In the genomic region with DNA sequence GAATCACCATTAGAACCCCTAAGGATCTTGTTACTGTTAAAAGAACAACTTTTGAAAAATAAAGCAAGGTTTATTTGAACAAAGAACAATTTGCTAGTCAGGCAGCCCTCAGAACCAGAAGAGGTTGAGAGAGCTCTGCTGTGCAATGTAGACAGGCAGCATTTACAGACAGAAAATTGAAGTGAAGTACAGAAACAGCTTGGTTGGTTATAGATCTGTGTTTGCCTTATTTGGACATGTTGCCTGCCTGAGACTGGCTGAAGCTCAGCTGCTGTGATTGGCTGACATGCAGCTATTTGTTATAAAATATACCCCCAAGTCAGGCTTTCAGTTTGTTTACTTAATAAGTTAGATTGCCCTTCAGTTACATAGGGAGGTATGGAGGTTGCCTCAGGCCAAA, we compare ENCODE assay signal across 21 cellular contexts. TPM values are rescaled to one million over a fixed set of nuclear protein-coding genes. Genes with fewer than 3 reads are reported as not detected.
A peak's percentile ranks its signal among the peaks of the same experiment; 100 is the strongest.
DNase-seq lines count a peak whose midpoint lies in the region; TF ChIP-seq lines count a peak whose summit lies in the region.
"Had no signal": no experiment of that assay in that cellular context is flagged by ENCODE, and none has a peak within 500 bp of the region (broad histone marks: within the 10 kb centered on the region; RNA-seq: fewer than 3 reads in every experiment).

No MANE protein-coding gene starts in this region.

- H3K36me3 Mint-ChIP-seq in mesothelial cell of epicardium = no peaks in the 10 kb centered on the region
- H3K36me3 Mint-ChIP-seq: stimulated activated effector memory CD8-positive, alpha-beta T cell treated with anti-CD3 and anti-CD28 coated beads, Interleukin-12 subunit alpha, Interleukin-12 subunit beta, amount 100 ng/mL, for 72 hours had no signal

- POLR2A ChIA-PET in HEK293T (lab: Yijun Ruan, JAX) = no interaction called here

- no peaks in the 10 kb centered on the region for H3K27me3 Mint-ChIP-seq in mesothelial cell of epicardium (ENCODE audit: low read depth)

- peak overlapping the region; percentile 53 for H3K27ac Mint-ChIP-seq in mesothelial cell of epicardium
- H3K27ac Mint-ChIP-seq: endodermal cell; stimulated activated effector memory CD8-positive, alpha-beta T cell treated with anti-CD3 and anti-CD28 coated beads, Interleukin-12 subunit alpha, Interleukin-12 subunit beta, amount 100 ng/mL, for 72 hours had no signal

- no peak for TF ChIP-seq CTCF in astrocyte of the spinal cord (IDR thresholded peaks at IDR 0.05; ENCODE audit: low read depth, low read length)
- TF ChIP-seq CTCF in mesothelial cell of epicardium (IDR thresholded peaks at IDR 0.05; ENCODE audit: unreplicated experiment) = no peak

- no peak overlapping the region for H3K4me3 Mint-ChIP-seq in mesothelial cell of epicardium
- H3K4me3 Mint-ChIP-seq: endodermal cell; neural crest cell; stimulated activated effector memory CD8-positive, alpha-beta T cell treated with anti-CD3 and anti-CD28 coated beads, Interleukin-12 subunit alpha, Interleukin-12 subunit beta, amount 100 ng/mL, for 72 hours had no signal

- CTCF ChIA-PET in HEK293T (lab: Yijun Ruan, JAX) = no interaction called here

- H3K4me3 ChIP-seq in astrocyte of the spinal cord (ENCODE audit: low read depth, low read length) = no peak overlapping the region
- H3K4me3 ChIP-seq: BLaER1 treated with 17β-estradiol and CSF1 and Interleukin-3, amounts not matched to agents 10 nM and 100 nM; thoracic aorta had no signal

- H3K9me3 Mint-ChIP-seq in mesothelial cell of epicardium = no peaks in the 10 kb centered on the region
- H3K9me3 Mint-ChIP-seq: endodermal cell; neural crest cell; stimulated activated effector memory CD8-positive, alpha-beta T cell treated with anti-CD3 and anti-CD28 coated beads, Interleukin-12 subunit alpha, Interleukin-12 subunit beta, amount 100 ng/mL, for 72 hours had no signal

- in situ Hi-C loops in astrocyte of the spinal cord (cut with HindIII; ENCODE audit: low sequenced_read_pairs) = no loop called here

- H3K4me1 Mint-ChIP-seq in mesothelial cell of epicardium = peaks cover 18% of the 10 kb centered on the region
- H3K4me1 Mint-ChIP-seq: endodermal cell; neural crest cell; stimulated activated effector memory CD8-positive, alpha-beta T cell treated with anti-CD3 and anti-CD28 coated beads, Interleukin-12 subunit alpha, Interleukin-12 subunit beta, amount 100 ng/mL, for 72 hours had no signal

- DNase-seq in DMS53 (lab: John Stamatoyannopoulos, UW) = peak; percentile 17
- DNase-seq in DMS53 treated with DMSO at 0.1 percent for 48 hours (lab: John Stamatoyannopoulos, UW; ENCODE audit: unreplicated experiment) = no peak
- DNase-seq in HEK293T (ENCODE audit: extremely low spot score) = peak; percentile 10
- DNase-seq in astrocyte of the spinal cord (ENCODE audit: low read depth, low spot score) = peak; percentile 6
- DNase-seq in mesothelial cell of epicardium (ENCODE audit: low spot score in 2 of 2, unreplicated experiment in 2 of 2) = no peak
- no peak for DNase-seq in NCI-H526 (lab: John Stamatoyannopoulos, UW)
- DNase-seq in activated CD4-positive, alpha-beta T cell treated with anti-CD3 and anti-CD28 coated beads, Interleukin-2, amount 50 U/mL, for 48 hours = no peak
- DNase-seq in kidney glomerular epithelial cell (lab: John Stamatoyannopoulos, UW) = no peak
- DNase-seq: 8988T; activated CD4-positive, alpha-beta T cell treated with anti-CD3 and anti-CD28 coated beads for 48 hours; activated CD8-positive, alpha-beta memory T cell treated with anti-CD3 and anti-CD28 coated beads, Interleukin-2, amount 50 U/mL, for 4 hours; activated effector memory CD4-positive, alpha-beta T cell treated with anti-CD3 and anti-CD28 coated beads, Interleukin-2, amount 50 U/mL, for 16 hours; amniotic stem cell; endodermal cell; left cardiac atrium; NCI-H1436 treated with DMSO at 0.1 percent for 48 hours; NCI-H526 treated with DMSO at 0.1 percent for 48 hours had no signal

TF ChIP-seq in HEK293T, 16 proteins besides CTCF, POLR2A, EP300 and RAD21:
- TF ChIP-seq LEF1 (IDR thresholded peaks at IDR 0.05; ENCODE audit: borderline replicate concordance) (no peak), CTBP1 (IDR thresholded peaks at IDR 0.05; ENCODE audit: borderline replicate concordance) (no peak), FOXM1 (IDR thresholded peaks at IDR 0.05; ENCODE audit: borderline replicate concordance) (no peak), ELF4 (IDR thresholded peaks at IDR 0.05) (no peak), FOXA1 (IDR thresholded peaks at IDR 0.05) (no peak), SUZ12 (IDR thresholded peaks at IDR 0.05) (no peak), FOXK2 (IDR thresholded peaks at IDR 0.05) (no peak), ARNT (IDR thresholded peaks at IDR 0.05) (no peak)

RNA-seq across cellular contexts. Expression of gene MSTN, which starts 12.5 kb away (rescaled TPM):
- total RNA-seq in mesothelial cell of epicardium = 0.20 to 0.29 TPM (median 0.22 TPM) in 3 replicates
- total RNA-seq: endodermal cell had no signal

Comparison
In these comparisons a context has a peak if more than half of its experiments do, and no peak if none do; other contexts are left out.
1. DNase-seq: peak in DMS53 (single experiment), HEK293T (single experiment) and astrocyte of the spinal cord (single experiment); none in DMS53 treated with DMSO at 0.1 percent for 48 hours (single experiment), mesothelial cell of epicardium (0 of 2), NCI-H526 (0 of 2), activated CD4-positive, alpha-beta T cell treated with anti-CD3 and anti-CD28 coated beads, Interleukin-2, amount 50 U/mL, for 48 hours (0 of 2) and kidney glomerular epithelial cell (single experiment).